In the genomic region with DNA sequence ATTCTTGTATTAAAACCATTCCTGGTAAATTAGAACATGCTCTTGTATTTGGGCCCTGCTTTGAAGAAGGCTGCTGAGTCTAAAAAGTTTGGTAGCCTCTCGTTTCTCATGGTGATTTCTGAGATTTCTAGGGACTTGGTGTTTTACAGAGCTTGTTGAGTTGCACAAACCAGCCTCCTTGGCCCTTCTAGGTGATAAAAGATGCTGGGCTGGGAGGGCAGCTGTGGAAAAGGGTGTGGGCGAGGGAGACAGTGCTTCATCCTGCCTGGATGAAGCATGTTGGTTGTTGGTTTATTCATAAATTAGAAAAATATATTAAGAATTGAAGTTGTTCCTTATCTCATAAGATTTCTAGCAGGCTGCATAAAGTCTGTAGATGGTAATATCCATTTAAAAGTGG, we compare ENCODE assay signal across 1 cellular context.
TF ChIP-seq lines count a peak whose summit lies in the region.

No MANE protein-coding gene starts in this region.

TF ChIP-seq in SK-N-SH, 30 proteins besides CTCF, POLR2A, EP300 and RAD21 (continued from another document):
- TF ChIP-seq, protein P1, sequence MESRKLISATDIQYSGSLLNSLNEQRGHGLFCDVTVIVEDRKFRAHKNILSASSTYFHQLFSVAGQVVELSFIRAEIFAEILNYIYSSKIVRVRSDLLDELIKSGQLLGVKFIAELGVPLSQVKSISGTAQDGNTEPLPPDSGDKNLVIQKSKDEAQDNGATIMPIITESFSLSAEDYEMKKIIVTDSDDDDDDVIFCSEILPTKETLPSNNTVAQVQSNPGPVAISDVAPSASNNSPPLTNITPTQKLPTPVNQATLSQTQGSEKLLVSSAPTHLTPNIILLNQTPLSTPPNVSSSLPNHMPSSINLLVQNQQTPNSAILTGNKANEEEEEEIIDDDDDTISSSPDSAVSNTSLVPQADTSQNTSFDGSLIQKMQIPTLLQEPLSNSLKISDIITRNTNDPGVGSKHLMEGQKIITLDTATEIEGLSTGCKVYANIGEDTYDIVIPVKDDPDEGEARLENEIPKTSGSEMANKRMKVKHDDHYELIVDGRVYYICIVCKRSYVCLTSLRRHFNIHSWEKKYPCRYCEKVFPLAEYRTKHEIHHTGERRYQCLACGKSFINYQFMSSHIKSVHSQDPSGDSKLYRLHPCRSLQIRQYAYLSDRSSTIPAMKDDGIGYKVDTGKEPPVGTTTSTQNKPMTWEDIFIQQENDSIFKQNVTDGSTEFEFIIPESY (IDR thresholded peaks at IDR 0.05; ENCODE audit: borderline replicate concordance, low read depth): no peak
